ENCODE assay signal across 20 cellular contexts in genomic region chr3:71520186-71521020, GRCh38.
DNase-seq lines count a peak whose midpoint lies in the region; ATAC-seq and TF ChIP-seq lines count a peak whose summit lies in the region.
"Had no signal": no experiment of that assay in that cellular context is flagged by ENCODE, and none has a peak within 500 bp of the region (broad histone marks: within the 10 kb centered on the region; RNA-seq: fewer than 3 reads in every experiment).

No MANE protein-coding gene starts in this region.

- H3K9me3 ChIP-seq in Karpas-422 (ENCODE audit: low read length), result no peaks in the 10 kb centered on the region

- no peak overlapping the region for H3K4me3 Mint-ChIP-seq in neural crest cell
- H3K4me3 Mint-ChIP-seq in T-cell, result no peak overlapping the region
- H3K4me3 Mint-ChIP-seq: CD8-positive, alpha-beta memory T cell had no signal

- no peak overlapping the region for H2AFZ ChIP-seq in Karpas-422 (ENCODE audit: low read length)

- DNase-seq in G401 (ENCODE audit: low spot score) (peak; percentile 41), Karpas-422 (peak; percentile 62), cerebellar cortex (ENCODE audit: low spot score) (peak; percentile 29), neural crest cell (ENCODE audit: low read depth, low spot score) (no peak), occipital lobe (lab: John Stamatoyannopoulos, UW) (no peak), DMS114 treated with DMSO at 0.1 percent for 48 hours (lab: John Stamatoyannopoulos, UW; ENCODE audit: unreplicated experiment) (no peak), T-cell (no peak)
- DNase-seq: activated CD8-positive, alpha-beta memory T cell treated with anti-CD3 and anti-CD28 coated beads for 24 hours; CD8-positive, alpha-beta memory T cell; DMS79; effector CD4-positive, alpha-beta T cell; Kasumi-1; NCI-H1092; NCI-H2081; SHP77; stimulated activated CD4-positive, alpha-beta T cell treated with anti-CD3 and anti-CD28 coated beads, Interleukin-12 subunit alpha, Interleukin-12 subunit beta, amount 100 ng/mL, for 4 hours; stimulated activated CD8-positive, alpha-beta memory T cell treated with anti-CD3 and anti-CD28 coated beads, Interleukin-4, amount 100 ng/mL, for 48 hours; substantia nigra had no signal

- ATAC-seq in HG03442 (IDR thresholded peaks at IDR 0.05; ENCODE audit: unreplicated experiment) (no peak), T-cell (replicated peaks in 1 of 4) (no peak)

- peaks cover 96% of the 10 kb centered on the region for H3K4me1 ChIP-seq in Karpas-422 (ENCODE audit: low read length)

- H3K79me2 ChIP-seq in Karpas-422 (ENCODE audit: low read length), result peaks cover 100% of the 10 kb centered on the region

- peak overlapping the region; percentile 49 for H3K4me2 ChIP-seq in Karpas-422 (ENCODE audit: low read depth, low read length, poor library complexity, severe bottlenecking)

- no peaks in the 10 kb centered on the region for H3K9me2 ChIP-seq in Karpas-422 (replicated peaks; ENCODE audit: insufficient read depth, low read length)

- no peaks in the 10 kb centered on the region for H3K27me3 Mint-ChIP-seq in neural crest cell (ENCODE audit: low read depth)
- H3K27me3 Mint-ChIP-seq in T-cell, result no peaks in the 10 kb centered on the region
- H3K27me3 Mint-ChIP-seq: CD8-positive, alpha-beta memory T cell had no signal

- POLR2A ChIA-PET in T-cell (lab: Charles Lee), result no interaction called here

- CTCF ChIA-PET in T-cell (lab: Charles Lee), result no interaction called here

- H3K4me3 ChIP-seq in Karpas-422 (ENCODE audit: low read length), result no peak overlapping the region; the same call in 1 of the 2 replicates
- H3K4me3 ChIP-seq: cardiac muscle cell had no signal

- peaks cover 31% of the 10 kb centered on the region for H3K4me1 Mint-ChIP-seq in neural crest cell
- H3K4me1 Mint-ChIP-seq in T-cell, result peaks cover 0 to 6% (median 2%) of the 10 kb centered on the region in 3 donors
- H3K4me1 Mint-ChIP-seq: CD8-positive, alpha-beta memory T cell had no signal

- H3K27ac ChIP-seq in Karpas-422 (ENCODE audit: low read length), result peak overlapping the region; percentile 72
- H3K27ac ChIP-seq: cardiac muscle cell had no signal

- no peaks in the 10 kb centered on the region for H3K36me3 Mint-ChIP-seq in neural crest cell (ENCODE audit: low read depth)
- peaks cover 10% of the 10 kb centered on the region for H3K36me3 Mint-ChIP-seq in T-cell

- no peak for TF ChIP-seq CTCF in neural crest cell (conservative IDR thresholded peaks at IDR 0.05)

- peaks cover 11% of the 10 kb centered on the region; the same call in 1 of the 2 replicates for H3K36me3 ChIP-seq in Karpas-422 (ENCODE audit: insufficient read depth, low read length)
- H3K36me3 ChIP-seq: cardiac muscle cell had no signal

- H3K27me3 ChIP-seq in Karpas-422 (ENCODE audit: low read length), result no peaks in the 10 kb centered on the region
- H3K27me3 ChIP-seq: cardiac muscle cell had no signal

- in situ Hi-C loops in G401 (cut with HindIII; ENCODE audit: low sequenced_read_pairs), result no loop called here

- no peaks in the 10 kb centered on the region for H4K20me1 ChIP-seq in Karpas-422 (ENCODE audit: insufficient read depth, low read depth, low read length)

- H3K9ac ChIP-seq in Karpas-422 (ENCODE audit: low read length), result peak overlapping the region; percentile 5; the same call in 1 of the 2 replicates

- H3K9me3 Mint-ChIP-seq in neural crest cell (no peaks in the 10 kb centered on the region), T-cell (no peaks in the 10 kb centered on the region)
- H3K9me3 Mint-ChIP-seq: CD8-positive, alpha-beta memory T cell had no signal

- H3K27ac Mint-ChIP-seq in neural crest cell (ENCODE audit: unreplicated experiment), result peak overlapping the region; percentile 22
- no peak overlapping the region for H3K27ac Mint-ChIP-seq in T-cell

Comparison
In these comparisons a context has a peak if more than half of its experiments do, and no peak if none do; other contexts are left out.
1. DNase-seq: peak in G401 (single experiment), Karpas-422 (single experiment) and cerebellar cortex (single experiment); none in neural crest cell (single experiment), occipital lobe (single experiment), DMS114 treated with DMSO at 0.1 percent for 48 hours (single experiment) and T-cell (0 of 34).